Comparison of ENCODE assay signal across 8 cellular contexts in genomic region chr1:32973458-32973857, GRCh38. TPM values are rescaled to one million over a fixed set of nuclear protein-coding genes. Genes with fewer than 3 reads are reported as not detected.
DNase-seq lines count a peak whose midpoint lies in the region; ATAC-seq, FAIRE-seq and TF ChIP-seq lines count a peak whose summit lies in the region.
"Not testable (repeated sequence)": the region's sequence is repeated elsewhere in the genome, so short reads cannot be mapped to it uniquely, and the experiment has no call there.

No MANE protein-coding gene starts in this region.

- not testable (repeated sequence) for H4K20me1 ChIP-seq in keratinocyte (ENCODE audit: control insufficient read depth, extremely low read depth, insufficient read depth, low read length); osteoblast (ENCODE audit: insufficient read depth, low read length)

- POLR2A ChIA-PET in A673 (lab: Charles Lee; ENCODE audit: low non-redundant PET); HEK293 (lab: Yijun Ruan, JAX): not testable (repeated sequence)

- not testable (repeated sequence) for H3K36me3 ChIP-seq in A673 (ENCODE audit: insufficient read depth, low read length, poor library complexity, severe bottlenecking); HEK293 (ENCODE audit: control insufficient read depth in 2 of 2, insufficient read depth in 1 of 2, low read length in 2 of 2); breast epithelium; esophagus muscularis mucosa; keratinocyte (ENCODE audit: control insufficient read depth in 2 of 2, extremely low read depth in 1 of 2, insufficient read depth in 2 of 2, low read length in 2 of 2); osteoblast (ENCODE audit: insufficient read depth, low read length); thoracic aorta

- FAIRE-seq in keratinocyte (lab: Jason Lieb, UNC), result not testable (repeated sequence)

- H3K4me1 ChIP-seq in A673 (ENCODE audit: insufficient read depth, low read length, poor library complexity, severe bottlenecking); HEK293 (ENCODE audit: control insufficient read depth, insufficient read depth, low read length); breast epithelium; thoracic aorta (ENCODE audit: control insufficient read depth in 1 of 2, low read depth in 2 of 2): not testable (repeated sequence)
- H3K4me1 ChIP-seq in esophagus muscularis mucosa, result peaks cover 6 to 15% (median 14%) of the 10 kb centered on the region in 4 donors
- H3K4me1 ChIP-seq in keratinocyte (ENCODE audit: control insufficient read depth, extremely low read depth, insufficient read depth, low read length), result peaks cover 13% of the 10 kb centered on the region
- H3K4me1 ChIP-seq in osteoblast (ENCODE audit: insufficient read depth, low read length), result peaks cover 20% of the 10 kb centered on the region

- CTCF ChIA-PET in A673 (lab: Charles Lee); HEK293 (lab: Yijun Ruan, JAX): not testable (repeated sequence)

- 42% methylated on average over 4 of the region's 6 CpGs for WGBS in esophagus muscularis mucosa

- not testable (repeated sequence) for ATAC-seq in thoracic aorta (ENCODE audit: insufficient number of reproducible peaks, low FRiP score, low read depth)

- not testable (repeated sequence) for DNase-seq in A673 (ENCODE audit: low spot score); breast epithelium (ENCODE audit: low spot score in 2 of 2); esophagus muscularis mucosa (ENCODE audit: extremely low spot score); keratinocyte (ENCODE audit: low read depth, low spot score); osteoblast (ENCODE audit: insufficient read length, low spot score, missing footprints); thoracic aorta (ENCODE audit: low spot score)

- not testable (repeated sequence) for BruUV-seq in A673 (replicated peaks; lab: Mats Ljungman, UMichigan)

- not testable (repeated sequence) for H3K79me2 ChIP-seq in keratinocyte (ENCODE audit: control insufficient read depth, insufficient read depth, low read length); osteoblast (ENCODE audit: insufficient read depth, low read length)

- H3K27me3 ChIP-seq in A673 (replicated peaks; ENCODE audit: insufficient read depth, low read depth, low read length, poor library complexity); breast epithelium; esophagus muscularis mucosa; keratinocyte (ENCODE audit: control insufficient read depth, extremely low read depth, insufficient read depth, low read length); osteoblast (ENCODE audit: insufficient read depth, low read length); thoracic aorta (replicated peaks; ENCODE audit: insufficient read depth): not testable (repeated sequence)

- not testable (repeated sequence) for TF ChIP-seq CTCF in A673 (conservative IDR thresholded peaks at IDR 0.05; ENCODE audit: low read depth, low read length); HEK293 (tag by site-specific recombination; IDR thresholded peaks at IDR 0.05); VCaP (conservative IDR thresholded peaks at IDR 0.05); breast epithelium (IDR thresholded peaks at IDR 0.05); esophagus muscularis mucosa (IDR thresholded peaks at IDR 0.05); keratinocyte (optimal IDR thresholded peaks at IDR 0.05 in 1 of 3, IDR thresholded peaks at IDR 0.05 in 1 of 3, conservative IDR thresholded peaks at IDR 0.05 in 1 of 3; ENCODE audit: extremely low read depth in 1 of 3, insufficient read depth in 2 of 3, low read length in 3 of 3); osteoblast (IDR thresholded peaks at IDR 0.05; ENCODE audit: extremely low read depth, low read depth, low read length); thoracic aorta (IDR thresholded peaks at IDR 0.05)

- H3K4me3 ChIP-seq in A673 (ENCODE audit: low read depth, low read length, poor library complexity, severe bottlenecking) (peak overlapping the region; percentile 53), breast epithelium (peak overlapping the region in 2 of 3 donors; percentile 50 to 56), esophagus muscularis mucosa (peak overlapping the region; percentile 56 to 80 (median 69)), keratinocyte (ENCODE audit: control insufficient read depth in 2 of 3, extremely low read depth in 1 of 3, insufficient read depth in 2 of 3, low read depth in 1 of 3, low read length in 3 of 3) (peak overlapping the region in 1 of 3 experiments; percentile 63), osteoblast (ENCODE audit: insufficient read depth, low read length) (peak overlapping the region; percentile 76), thoracic aorta (peak overlapping the region; percentile 80)
- H3K4me3 ChIP-seq in HEK293 (ENCODE audit: low read depth, low read length), result not testable (repeated sequence)

- H3K27ac ChIP-seq in A673 (ENCODE audit: low read depth, low read length, poor library complexity, severe bottlenecking); HEK293 (ENCODE audit: extremely low read depth, low read depth, low read length); breast epithelium; keratinocyte (ENCODE audit: control insufficient read depth, insufficient read depth, low read length); osteoblast (ENCODE audit: low read depth, low read length); thoracic aorta: not testable (repeated sequence)
- H3K27ac ChIP-seq in VCaP (peak overlapping the region; percentile 82), esophagus muscularis mucosa (replicated peaks in 1 of 4) (peak overlapping the region in 1 of 4 donors; percentile 70)

- H3K9me1 ChIP-seq in keratinocyte (ENCODE audit: control insufficient read depth, extremely low read depth, insufficient read depth, low read length), result not testable (repeated sequence)

- TF ChIP-seq POLR2A in breast epithelium (IDR thresholded peaks at IDR 0.05); esophagus muscularis mucosa (IDR thresholded peaks at IDR 0.05; ENCODE audit: low read depth): not testable (repeated sequence)

- H2AFZ ChIP-seq in keratinocyte (ENCODE audit: control insufficient read depth, low read length); osteoblast (ENCODE audit: low read length): not testable (repeated sequence)

- TF ChIP-seq EP300 in esophagus muscularis mucosa (IDR thresholded peaks at IDR 0.05), result not testable (repeated sequence)

- peak overlapping the region; percentile 71 for H3K9ac ChIP-seq in keratinocyte (ENCODE audit: control insufficient read depth, extremely low read depth, insufficient read depth, low read length)

- intact Hi-C loops in A673 (cut with micrococcal nuclease; ENCODE audit: unreplicated experiment); breast epithelium (cut with DNase I; ENCODE audit: low total_unique reads); esophagus muscularis mucosa (cut with DNase I): not testable (repeated sequence)

- dilution Hi-C loops in keratinocyte (cut with MboI; ENCODE audit: extremely low pct_ligation_motif_present, low sequenced_read_pairs), result not testable (repeated sequence)

- H3K9me3 ChIP-seq in A673 (ENCODE audit: low read depth, low read length, poor library complexity, severe bottlenecking); HEK293 (ENCODE audit: control insufficient read depth, insufficient read depth, low read depth, low read length); breast epithelium; esophagus muscularis mucosa; keratinocyte (ENCODE audit: control insufficient read depth, low read depth, low read length); osteoblast (ENCODE audit: low read depth, low read length); thoracic aorta: not testable (repeated sequence)

- H3K4me2 ChIP-seq in keratinocyte (ENCODE audit: control insufficient read depth, extremely low read depth, insufficient read depth, low read depth, low read length) (peak overlapping the region; percentile 72), osteoblast (ENCODE audit: insufficient read depth, low read length) (peak overlapping the region; percentile 98)

TF ChIP-seq in HEK293, 187 proteins besides CTCF, POLR2A, EP300 and RAD21:
- TF ChIP-seq ZNF362 (tag by site-specific recombination; IDR thresholded peaks at IDR 0.05), result peak; percentile 8; the same call in 1 of the 2 replicates

RNA-seq across cellular contexts. Expression of gene RNF19B, which starts 8.8 kb away (rescaled TPM):
- total RNA-seq in A673 (2021), result 14.3 and 14.5 TPM in 2 replicates
- 10 to 100 TPM; 15.7 to 22.5 (median 16.7) TPM for total RNA-seq in breast epithelium
- total RNA-seq in esophagus muscularis mucosa, result 10 to 100 TPM; 16.2 to 32.3 (median 22.7) TPM
- 31.8 to 48.3 TPM (median 33.5 TPM) in 3 replicates for polyA plus RNA-seq in keratinocyte
- polyA plus RNA-seq in keratinocyte (2011; ENCODE audit: low read depth), result 18.9 TPM
- 31.1 and 31.5 TPM in 2 replicates for polyA plus RNA-seq in keratinocyte (2011; cell fraction: cytosol; rRNA removed)
- 26.6 and 29.0 TPM in 2 replicates for polyA plus RNA-seq in keratinocyte (2011; cell fraction: nucleus; rRNA removed)
- polyA plus RNA-seq in keratinocyte (2012; ENCODE audit: low replicate concordance), result 31.3 and 36.7 TPM in 2 replicates
- polyA minus RNA-seq in keratinocyte, result 31.8 to 54.8 TPM (median 49.1 TPM) in 3 replicates
- 45.1 TPM for polyA minus RNA-seq in keratinocyte (2011; cell fraction: cytosol; rRNA and poly(A)+ RNA removed)
- polyA minus RNA-seq in keratinocyte (2011; cell fraction: nucleus; rRNA and poly(A)+ RNA removed), result 20.4 and 24.8 TPM in 2 replicates
- total RNA-seq in osteoblast, result 14.5 and 19.7 TPM in 2 replicates
- 10 to 100 TPM; 21.9 to 37.2 TPM for total RNA-seq in thoracic aorta
